Comparison of ENCODE assay signal across 8 cellular contexts in genomic region chr3:170499562-170500156, GRCh38.
DNase-seq lines count a peak whose midpoint lies in the region; ATAC-seq and TF ChIP-seq lines count a peak whose summit lies in the region.

No MANE protein-coding gene starts in this region.

- TF ChIP-seq EP300 in suprapubic skin (IDR thresholded peaks at IDR 0.05), result no peak

- intact Hi-C loops in HCT116 (cut with micrococcal nuclease), result loop anchor here (5.0 kb wide), 1 partner anchor 92 kb away; no protein-coding TSS in a partner anchor

- no peaks in the 10 kb centered on the region for H3K36me3 Mint-ChIP-seq in stimulated activated memory B cell treated with anti-CD40 and anti-IgM and Interleukin-4, amounts not matched to agents 10 μg/mL and 1 μg/mL and 100 μg/mL, for 72 hours

- no peak for TF ChIP-seq POLR2A in HCT116 (IDR thresholded peaks at IDR 0.05; ENCODE audit: borderline replicate concordance, extremely low read depth, insufficient read depth, insufficient read length)
- TF ChIP-seq POLR2A in suprapubic skin (IDR thresholded peaks at IDR 0.05), result no peak

- H3K9me2 ChIP-seq in HCT116 (ENCODE audit: insufficient read depth), result no peaks in the 10 kb centered on the region

- no peak overlapping the region for H3K9ac ChIP-seq in HCT116 (ENCODE audit: low read length)

- no peak overlapping the region for H2AFZ ChIP-seq in HCT116 (ENCODE audit: low read depth, low read length, poor library complexity, severe bottlenecking)

- H3K4me2 ChIP-seq in HCT116 (ENCODE audit: low read length), result no peak overlapping the region

- H3K36me3 ChIP-seq in HCT116 (ENCODE audit: control insufficient read depth in 1 of 2, insufficient read depth in 2 of 2, low read length in 2 of 2) (no peaks in the 10 kb centered on the region), SJCRH30 (no peaks in the 10 kb centered on the region), suprapubic skin (no peaks in the 10 kb centered on the region)

- TF ChIP-seq CTCF in HCT116 (IDR thresholded peaks at IDR 0.05 in 2 of 3, conservative IDR thresholded peaks at IDR 0.05 in 1 of 3; ENCODE audit: borderline replicate concordance in 1 of 3, insufficient read depth in 1 of 3, low read depth in 2 of 3, low read length in 2 of 3), result peak; percentile 39 to 82 (median 69); a peak in 5 of 6 replicates
- TF ChIP-seq CTCF in foreskin fibroblast (IDR thresholded peaks at IDR 0.05; ENCODE audit: low read depth, low read length), result peak; percentile 68
- peak in 1 of 2 donors; percentile 16 for TF ChIP-seq CTCF in suprapubic skin (IDR thresholded peaks at IDR 0.05)

- no peak overlapping the region for H3K4me3 Mint-ChIP-seq in stimulated activated memory B cell treated with anti-CD40 and anti-IgM and Interleukin-4, amounts not matched to agents 10 μg/mL and 1 μg/mL and 100 μg/mL, for 72 hours

- H3K4me3 ChIP-seq in HCT116 (replicated peaks in 1 of 2; ENCODE audit: low read depth in 1 of 2, low read length in 2 of 2) (no peak overlapping the region), SJCRH30 (no peak overlapping the region), foreskin fibroblast (ENCODE audit: low read depth in 1 of 2, low read length in 2 of 2) (no peak overlapping the region), suprapubic skin (no peak overlapping the region)

- peaks cover 9% of the 10 kb centered on the region for H3K27me3 Mint-ChIP-seq in stimulated activated memory B cell treated with anti-CD40 and anti-IgM and Interleukin-4, amounts not matched to agents 10 μg/mL and 1 μg/mL and 100 μg/mL, for 72 hours

- DNase-seq in ELF-1 (ENCODE audit: low read depth, low spot score) (peak; percentile 59), HCT116 (ENCODE audit: low read depth, low spot score) (peak; percentile 16), SJCRH30 (peak; percentile 19 to 49), foreskin fibroblast (peak; percentile 76 to 88), suprapubic skin (ENCODE audit: low spot score in 2 of 2) (no peak)

- no peaks in the 10 kb centered on the region for H3K27me3 ChIP-seq in HCT116 (ENCODE audit: insufficient read depth, low read length)
- no peaks in the 10 kb centered on the region for H3K27me3 ChIP-seq in SJCRH30
- no peaks in the 10 kb centered on the region for H3K27me3 ChIP-seq in suprapubic skin

- POLR2A ChIA-PET in HCT116 (lab: Charles Lee), result no interaction called here

- H3K79me2 ChIP-seq in HCT116 (ENCODE audit: insufficient read depth, low read length), result no peaks in the 10 kb centered on the region

- no peaks in the 10 kb centered on the region for H3K4me1 Mint-ChIP-seq in stimulated activated memory B cell treated with anti-CD40 and anti-IgM and Interleukin-4, amounts not matched to agents 10 μg/mL and 1 μg/mL and 100 μg/mL, for 72 hours

- H4K20me1 ChIP-seq in HCT116 (ENCODE audit: insufficient read depth), result no peaks in the 10 kb centered on the region

- H3K9me3 ChIP-seq in HCT116 (ENCODE audit: control insufficient read depth in 1 of 2, insufficient read depth in 1 of 2, low read depth in 1 of 2, low read length in 2 of 2) (no peaks in the 10 kb centered on the region), SJCRH30 (replicated peaks) (no peaks in the 10 kb centered on the region), suprapubic skin (no peaks in the 10 kb centered on the region)

- ATAC-seq in HCT116 (peak; percentile 96), GM18520 (IDR thresholded peaks at IDR 0.05; ENCODE audit: unreplicated experiment) (no peak), HG03280 (IDR thresholded peaks at IDR 0.05; ENCODE audit: unreplicated experiment) (no peak)
- peak; percentile 50 for ATAC-seq in stimulated activated memory B cell treated with anti-CD40 and anti-IgM and Interleukin-4, amounts not matched to agents 10 μg/mL and 1 μg/mL and 100 μg/mL, for 72 hours

- H3K9me3 Mint-ChIP-seq in stimulated activated memory B cell treated with anti-CD40 and anti-IgM and Interleukin-4, amounts not matched to agents 10 μg/mL and 1 μg/mL and 100 μg/mL, for 72 hours, result no peaks in the 10 kb centered on the region

- CTCF ChIA-PET in HCT116 (lab: Charles Lee), result interaction anchor here (0.6 to 1.7 kb wide), 5 partner anchors 8 to 312 kb away, joined by 3 to 12 read pairs (median 4); no protein-coding TSS in a partner anchor

- BruUV-seq in HCT116 (replicated peaks; lab: Mats Ljungman, UMichigan), result no TSS peak

- H3K27ac ChIP-seq in HCT116 (ENCODE audit: low read depth, low read length) (no peak overlapping the region), SJCRH30 (no peak overlapping the region), suprapubic skin (no peak overlapping the region)

- RAD21 ChIA-PET in HCT116 (lab: Charles Lee; ENCODE audit: low non-redundant PET in 1 of 2, low total read pairs in 2 of 2, uncharacterized antibody in 2 of 2, unreplicated experiment in 2 of 2), result interaction anchor here in 1 of 2 experiments (0.7 kb wide), 1 partner anchor 8 kb away, joined by 3 read pairs; no protein-coding TSS in a partner anchor

- no peaks in the 10 kb centered on the region for H3K4me1 ChIP-seq in HCT116 (ENCODE audit: control insufficient read depth in 1 of 2, insufficient read depth in 2 of 2, low read length in 2 of 2)
- no peaks in the 10 kb centered on the region for H3K4me1 ChIP-seq in SJCRH30
- peaks cover 3% of the 10 kb centered on the region for H3K4me1 ChIP-seq in suprapubic skin

- H3K27ac Mint-ChIP-seq in stimulated activated memory B cell treated with anti-CD40 and anti-IgM and Interleukin-4, amounts not matched to agents 10 μg/mL and 1 μg/mL and 100 μg/mL, for 72 hours, result no peak overlapping the region

- TF ChIP-seq RAD21 in HCT116 (IDR thresholded peaks at IDR 0.05; ENCODE audit: low read depth), result peak; percentile 55

- WGBS in suprapubic skin, result 63% methylated on average over 3 of the region's 3 CpGs

TF ChIP-seq in HCT116, 20 proteins besides CTCF, POLR2A, EP300 and RAD21:
- no peak for TF ChIP-seq FOSL1 (IDR thresholded peaks at IDR 0.05; ENCODE audit: low read depth)
- no peak for TF ChIP-seq MAX (IDR thresholded peaks at IDR 0.05)
- TF ChIP-seq YY1 (IDR thresholded peaks at IDR 0.05; ENCODE audit: extremely low read depth, insufficient replicate concordance, low read depth, low read length), result no peak
- no peak for TF ChIP-seq ZBTB33 (IDR thresholded peaks at IDR 0.05; ENCODE audit: extremely low read depth, insufficient replicate concordance, low read length)
- no peak for TF ChIP-seq POLR2AphosphoS5 (IDR thresholded peaks at IDR 0.05; ENCODE audit: low read depth, low read length)
- no peak for TF ChIP-seq SRF (IDR thresholded peaks at IDR 0.05; ENCODE audit: low read depth)
- no peak for TF ChIP-seq EGR1 (IDR thresholded peaks at IDR 0.05; ENCODE audit: low read depth)
- TF ChIP-seq SP1 (IDR thresholded peaks at IDR 0.05; ENCODE audit: low read depth), result no peak
- TF ChIP-seq SIN3A (IDR thresholded peaks at IDR 0.05; ENCODE audit: low read depth), result no peak
- no peak for TF ChIP-seq REST (IDR thresholded peaks at IDR 0.05; ENCODE audit: low read depth)
- no peak for TF ChIP-seq CEBPB (IDR thresholded peaks at IDR 0.05; ENCODE audit: low read depth)
- TF ChIP-seq ELF1 (IDR thresholded peaks at IDR 0.05; ENCODE audit: borderline replicate concordance, low read depth), result no peak
- TF ChIP-seq ZFX (IDR thresholded peaks at IDR 0.05), result no peak
- TF ChIP-seq EZH2 (IDR thresholded peaks at IDR 0.05), result no peak
- no peak for TF ChIP-seq JUND (IDR thresholded peaks at IDR 0.05)
- TF ChIP-seq ATF3 (IDR thresholded peaks at IDR 0.05), result no peak

Comparison
In these comparisons a context has a peak if more than half of its experiments do, and no peak if none do; other contexts are left out.
1. DNase-seq: peak in ELF-1 (single experiment), HCT116 (single experiment), SJCRH30 (2 of 2) and foreskin fibroblast (2 of 2); none in suprapubic skin (0 of 2).
2. ATAC-seq: peak in HCT116 (single experiment) and stimulated activated memory B cell treated with anti-CD40 and anti-IgM and Interleukin-4, amounts not matched to agents 10 μg/mL and 1 μg/mL and 100 μg/mL, for 72 hours (single experiment); none in GM18520 (single experiment) and HG03280 (single experiment).